ENCODE assay signal across 7 cellular contexts in genomic region chrX:139931646-139932076, GRCh38. TPM values are rescaled to one million over a fixed set of nuclear protein-coding genes. Genes with fewer than 3 reads are reported as not detected.
DNase-seq lines count a peak whose midpoint lies in the region; ATAC-seq and TF ChIP-seq lines count a peak whose summit lies in the region.

No MANE protein-coding gene starts in this region.

- peak overlapping the region; percentile 26 for H3K27ac Mint-ChIP-seq in activated CD4-positive, alpha-beta memory T cell treated with anti-CD3 and anti-CD28 coated beads, Interleukin-2, amount 10 ng/mL, durations not matched to agents 7 days and 5 days

- 7% methylated on average over 3 of the region's 33 CpGs for WGBS in hepatocyte (ENCODE audit: low lambda C conversion rate, missing lambda C conversion rate)

- no peaks in the 10 kb centered on the region for H3K27me3 ChIP-seq in hepatocyte

- peaks cover 48% of the 10 kb centered on the region for H3K79me2 ChIP-seq in hepatocyte

- no peak for TF ChIP-seq CTCF in hepatocyte (IDR thresholded peaks at IDR 0.05; ENCODE audit: poor library complexity)

- no peaks in the 10 kb centered on the region for H3K27me3 Mint-ChIP-seq in activated CD4-positive, alpha-beta memory T cell treated with anti-CD3 and anti-CD28 coated beads, Interleukin-2, amount 10 ng/mL, durations not matched to agents 7 days and 5 days

- H3K36me3 ChIP-seq in hepatocyte (replicated peaks; ENCODE audit: insufficient read depth, low read depth) = no peaks in the 10 kb centered on the region

- no peaks in the 10 kb centered on the region for H3K4me1 ChIP-seq in hepatocyte (ENCODE audit: insufficient read depth)

- peaks cover 4% of the 10 kb centered on the region for H3K36me3 Mint-ChIP-seq in activated CD4-positive, alpha-beta memory T cell treated with anti-CD3 and anti-CD28 coated beads, Interleukin-2, amount 10 ng/mL, durations not matched to agents 7 days and 5 days (ENCODE audit: low read depth)

- H3K4me2 ChIP-seq in hepatocyte = peak overlapping the region; percentile 83

- no peaks in the 10 kb centered on the region for H3K9me2 ChIP-seq in hepatocyte (replicated peaks; ENCODE audit: insufficient read depth)

- CTCF ChIA-PET in HEK293T (lab: Yijun Ruan, JAX) = interaction anchor here (0.5 kb wide), 1 partner anchor 35 kb away, joined by 7 read pairs; no protein-coding TSS in a partner anchor
- CTCF ChIA-PET in activated CD4-positive, alpha-beta memory T cell treated with anti-CD3 and anti-CD28 coated beads, Interleukin-2, amount 10 ng/mL, durations not matched to agents 7 days and 5 days (lab: Charles Lee) = no interaction called here

- H3K4me1 Mint-ChIP-seq in activated CD4-positive, alpha-beta memory T cell treated with anti-CD3 and anti-CD28 coated beads, Interleukin-2, amount 10 ng/mL, durations not matched to agents 7 days and 5 days = peaks cover 19% of the 10 kb centered on the region

- H4K20me1 ChIP-seq in hepatocyte (ENCODE audit: insufficient read depth, poor library complexity, severe bottlenecking) = peaks cover 15% of the 10 kb centered on the region

- POLR2A ChIA-PET in HEK293T (lab: Yijun Ruan, JAX) = no interaction called here
- POLR2A ChIA-PET in activated CD4-positive, alpha-beta memory T cell treated with anti-CD3 and anti-CD28 coated beads, Interleukin-2, amount 10 ng/mL, durations not matched to agents 7 days and 5 days (lab: Charles Lee) = interaction anchor here (0.7 kb wide), 1 partner anchor 10 kb away, joined by 4 read pairs; no protein-coding TSS in a partner anchor

- ATAC-seq in HG03457 (IDR thresholded peaks at IDR 0.05; ENCODE audit: unreplicated experiment) = no peak

- no peaks in the 10 kb centered on the region for H3K9me3 Mint-ChIP-seq in activated CD4-positive, alpha-beta memory T cell treated with anti-CD3 and anti-CD28 coated beads, Interleukin-2, amount 10 ng/mL, durations not matched to agents 7 days and 5 days

- H3K9me3 ChIP-seq in hepatocyte (ENCODE audit: low read depth) = no peaks in the 10 kb centered on the region

- peak overlapping the region; percentile 99 for H3K27ac ChIP-seq in hepatocyte

- peak overlapping the region; percentile 70 for H3K4me3 ChIP-seq in hepatocyte

- peak overlapping the region; percentile 70 for H3K4me3 Mint-ChIP-seq in activated CD4-positive, alpha-beta memory T cell treated with anti-CD3 and anti-CD28 coated beads, Interleukin-2, amount 10 ng/mL, durations not matched to agents 7 days and 5 days

- DNase-seq in HEK293T (ENCODE audit: extremely low spot score) (no peak), hepatocyte (ENCODE audit: low spot score) (no peak), globus pallidus (ENCODE audit: low spot score) (no peak), H4 (ENCODE audit: low spot score) (no peak)
- no peak for DNase-seq in activated CD4-positive, alpha-beta memory T cell treated with anti-CD3 and anti-CD28 coated beads, Interleukin-2, amount 10 ng/mL, durations not matched to agents 7 days and 5 days
- peak; percentile 4 for DNase-seq in stimulated activated CD8-positive, alpha-beta memory T cell treated with anti-CD3 and anti-CD28 coated beads, Interleukin-15, amount 100 ng/mL, for 1 hour (ENCODE audit: low read depth)

- H2AFZ ChIP-seq in hepatocyte = no peak overlapping the region

TF ChIP-seq in HEK293T, 16 proteins besides CTCF, POLR2A, EP300 and RAD21:
- no peak for TF ChIP-seq CTBP1 (IDR thresholded peaks at IDR 0.05; ENCODE audit: borderline replicate concordance)
- TF ChIP-seq, protein P1, sequence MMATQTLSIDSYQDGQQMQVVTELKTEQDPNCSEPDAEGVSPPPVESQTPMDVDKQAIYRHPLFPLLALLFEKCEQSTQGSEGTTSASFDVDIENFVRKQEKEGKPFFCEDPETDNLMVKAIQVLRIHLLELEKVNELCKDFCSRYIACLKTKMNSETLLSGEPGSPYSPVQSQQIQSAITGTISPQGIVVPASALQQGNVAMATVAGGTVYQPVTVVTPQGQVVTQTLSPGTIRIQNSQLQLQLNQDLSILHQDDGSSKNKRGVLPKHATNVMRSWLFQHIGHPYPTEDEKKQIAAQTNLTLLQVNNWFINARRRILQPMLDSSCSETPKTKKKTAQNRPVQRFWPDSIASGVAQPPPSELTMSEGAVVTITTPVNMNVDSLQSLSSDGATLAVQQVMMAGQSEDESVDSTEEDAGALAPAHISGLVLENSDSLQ (IDR thresholded peaks at IDR 0.05) = no peak
- no peak for TF ChIP-seq FOXA1 (IDR thresholded peaks at IDR 0.05)
- 0 out of 2 replicates have a peak, but pooled peaks have one; percentile 16 for TF ChIP-seq L3MBTL2 (conservative IDR thresholded peaks at IDR 0.05)
- no peak for TF ChIP-seq NFRKB (IDR thresholded peaks at IDR 0.05)

RNA-seq across cellular contexts. Expression of gene ATP11C, which starts 1.2 kb away (rescaled TPM):
- total RNA-seq in activated CD4-positive, alpha-beta memory T cell treated with anti-CD3 and anti-CD28 coated beads, Interleukin-2, amount 10 ng/mL, durations not matched to agents 7 days and 5 days = 10 to 100 TPM; 11.3 to 12.3 TPM
- total RNA-seq in hepatocyte = 22.3 and 25.0 TPM in 2 replicates
- 8.1 and 8.5 TPM in 2 replicates for polyA plus RNA-seq in hepatocyte
- total RNA-seq in H4 (2014; rRNA removed; shearing (Covaris generic)) = 30.4 and 34.9 TPM in 2 replicates

RNA-seq across cellular contexts. Expression of gene CXorf66, which starts 33.7 kb away (rescaled TPM):
- total RNA-seq in activated CD4-positive, alpha-beta memory T cell treated with anti-CD3 and anti-CD28 coated beads, Interleukin-2, amount 10 ng/mL, durations not matched to agents 7 days and 5 days = not detected
- total RNA-seq in hepatocyte = not detected in 2 replicates
- not detected in 2 replicates for polyA plus RNA-seq in hepatocyte
- total RNA-seq in H4 (2014; rRNA removed; shearing (Covaris generic)) = not detected in 2 replicates
